Comparison of ENCODE assay signal across 8 cellular contexts in genomic region chr12:120688527-120689071, GRCh38. TPM values are rescaled to one million over a fixed set of nuclear protein-coding genes. Genes with fewer than 3 reads are reported as not detected.
DNase-seq lines count a peak whose midpoint lies in the region; ATAC-seq and TF ChIP-seq lines count a peak whose summit lies in the region.

No MANE protein-coding gene starts in this region.

- H3K9me3 ChIP-seq in mammary epithelial cell (replicated peaks; ENCODE audit: insufficient read depth, low read length) = no peaks in the 10 kb centered on the region
- H3K9me3 ChIP-seq in mucosa of descending colon = no peaks in the 10 kb centered on the region

- H2AFZ ChIP-seq in mammary epithelial cell (ENCODE audit: low read depth, low read length) = no peak overlapping the region

- DNase-seq in EH (ENCODE audit: low read depth) (peak; percentile 56), NAMALWA (ENCODE audit: low spot score) (peak; percentile 42), mammary epithelial cell (no peak), mucosa of descending colon (peak in 1 of 3 donors; percentile 71), ACHN (no peak)

- in situ Hi-C loops in mammary epithelial cell (cut with MboI; ENCODE audit: low sequenced_read_pairs in 2 of 2) (no loop called here), ACHN (cut with HindIII; ENCODE audit: low pct_ligation_motif_present, low pct_unique_long_range_greater_than_20kb, low sequenced_read_pairs) (no loop called here)

- peaks cover 28% of the 10 kb centered on the region for H3K4me1 ChIP-seq in mammary epithelial cell (ENCODE audit: insufficient read depth, low read length)
- peaks cover 34% of the 10 kb centered on the region for H3K4me1 ChIP-seq in mucosa of descending colon (ENCODE audit: low read depth)

- dilution Hi-C loops in mammary epithelial cell (cut with HindIII; ENCODE audit: low sequenced_read_pairs) = no loop called here

- TF ChIP-seq CTCF in mammary epithelial cell (conservative IDR thresholded peaks at IDR 0.05 in 1 of 2, IDR thresholded peaks at IDR 0.05 in 1 of 2; ENCODE audit: extremely low read depth in 1 of 2, insufficient read depth in 1 of 2, low read depth in 1 of 2, low read length in 2 of 2) = no peak
- TF ChIP-seq CTCF in mucosa of descending colon (IDR thresholded peaks at IDR 0.05) = no peak

- intact Hi-C loops in mammary epithelial cell (cut with micrococcal nuclease) (loop anchor here (1.0 kb wide), 1 partner anchor 283 kb away; no protein-coding TSS in a partner anchor), mucosa of descending colon (cut with DNase I, micrococcal nuclease) (no loop called here)

- H3K9ac ChIP-seq in mammary epithelial cell (ENCODE audit: insufficient read depth, low read length) = peak overlapping the region; percentile 92

- CTCF ChIA-PET in mammary epithelial cell (lab: Charles Lee; ENCODE audit: low non-redundant PET) = interaction anchor here (0.6 kb wide), 1 partner anchor 34 kb away, joined by 3 read pairs; no protein-coding TSS in a partner anchor

- peak overlapping the region; percentile 73 to 98 (median 82) for H3K4me3 ChIP-seq in mammary epithelial cell (replicated peaks in 1 of 3; ENCODE audit: insufficient read depth in 1 of 3, low read depth in 2 of 3, low read length in 3 of 3)
- H3K4me3 ChIP-seq in mucosa of descending colon = peak overlapping the region; percentile 81

- TSS peak; percentile 31 for BruUV-seq in mammary epithelial cell (replicated peaks; lab: Mats Ljungman, UMichigan)

- H3K27ac ChIP-seq in mammary epithelial cell (ENCODE audit: insufficient read depth, low read depth, low read length) = peak overlapping the region; percentile 89

- peaks cover 66% of the 10 kb centered on the region for H3K79me2 ChIP-seq in mammary epithelial cell (ENCODE audit: insufficient read depth, low read length)

- peaks cover 2% of the 10 kb centered on the region for H4K20me1 ChIP-seq in mammary epithelial cell (ENCODE audit: insufficient read depth, low read length)

- ATAC-seq in mucosa of descending colon (peak; percentile 21), HG03175 (IDR thresholded peaks at IDR 0.05; ENCODE audit: unreplicated experiment) (no peak), HG03354 (IDR thresholded peaks at IDR 0.05; ENCODE audit: poor library complexity, severe bottlenecking, unreplicated experiment) (no peak), HG03039 (IDR thresholded peaks at IDR 0.05; ENCODE audit: unreplicated experiment) (no peak)

- WGBS in mammary epithelial cell (ENCODE audit: low coverage, missing lambda C conversion rate) = 39% methylated on average over 6 of the region's 6 CpGs

- H3K36me3 ChIP-seq in mammary epithelial cell (ENCODE audit: insufficient read depth, low read length) (no peaks in the 10 kb centered on the region), mucosa of descending colon (ENCODE audit: low read depth) (no peaks in the 10 kb centered on the region)

- H3K4me2 ChIP-seq in mammary epithelial cell (ENCODE audit: insufficient read depth, low read depth, low read length) = peak overlapping the region; percentile 94

- no peaks in the 10 kb centered on the region for H3K27me3 ChIP-seq in mammary epithelial cell (ENCODE audit: insufficient read depth, low read length)

RNA-seq across cellular contexts. Expression of gene MLEC, which starts 1.6 kb away (rescaled TPM):
- total RNA-seq in mammary epithelial cell (100 to 1,000 TPM in 1 of 2 donors, 10 to 100 TPM in 1; 64.7 to 114 TPM), mucosa of descending colon (100 to 1,000 TPM; 166 to 281 (median 272) TPM)
- 37.1 TPM for polyA plus RNA-seq in mammary epithelial cell
- polyA minus RNA-seq in mammary epithelial cell = 150 TPM

RNA-seq across cellular contexts. Expression of gene UNC119B, which starts 21.7 kb away (rescaled TPM):
- total RNA-seq in mammary epithelial cell (10 to 100 TPM; 28.0 to 33.3 TPM), mucosa of descending colon (10 to 100 TPM; 20.5 to 26.7 (median 23.3) TPM)
- 25.3 TPM for polyA plus RNA-seq in mammary epithelial cell
- 31.7 TPM for polyA minus RNA-seq in mammary epithelial cell

RNA-seq across cellular contexts. Expression of gene ACADS, which starts 37.0 kb away (rescaled TPM):
- total RNA-seq in mammary epithelial cell (1 to 10 TPM; 1.0 to 3.7 TPM), mucosa of descending colon (100 to 1,000 TPM in 2 of 3 donors, 10 to 100 TPM in 1; 84.8 to 175 (median 129) TPM)
- 1.3 TPM for polyA plus RNA-seq in mammary epithelial cell
- not detected for polyA minus RNA-seq in mammary epithelial cell

RNA-seq across cellular contexts. Expression of gene CABP1, which starts 48.2 kb away (rescaled TPM):
- total RNA-seq in mammary epithelial cell = under 1 TPM in 1 of 2 donors, not detected in 1; 0.26 TPM
- polyA plus RNA-seq in mammary epithelial cell = 0.03 TPM
- not detected for polyA minus RNA-seq in mammary epithelial cell
- 1 to 10 TPM in 2 of 3 donors, under 1 TPM in 1; 0.51 to 1.8 (median 1.2) TPM for total RNA-seq in mucosa of descending colon

Comparison
In these comparisons a context has a peak if more than half of its experiments do, and no peak if none do; other contexts are left out.
1. DNase-seq: peak in EH (single experiment) and NAMALWA (single experiment); none in mammary epithelial cell (single experiment) and ACHN (single experiment).
2. RNA of gene ACADS, which starts 37.0 kb away (total RNA-seq): 84.8 to 175 TPM in mucosa of descending colon; 1.0 to 3.7 TPM in mammary epithelial cell; every median in the first group is over 10 times any median in the second.